8 cellular contexts compared by ENCODE assay signal in the genomic region with DNA sequence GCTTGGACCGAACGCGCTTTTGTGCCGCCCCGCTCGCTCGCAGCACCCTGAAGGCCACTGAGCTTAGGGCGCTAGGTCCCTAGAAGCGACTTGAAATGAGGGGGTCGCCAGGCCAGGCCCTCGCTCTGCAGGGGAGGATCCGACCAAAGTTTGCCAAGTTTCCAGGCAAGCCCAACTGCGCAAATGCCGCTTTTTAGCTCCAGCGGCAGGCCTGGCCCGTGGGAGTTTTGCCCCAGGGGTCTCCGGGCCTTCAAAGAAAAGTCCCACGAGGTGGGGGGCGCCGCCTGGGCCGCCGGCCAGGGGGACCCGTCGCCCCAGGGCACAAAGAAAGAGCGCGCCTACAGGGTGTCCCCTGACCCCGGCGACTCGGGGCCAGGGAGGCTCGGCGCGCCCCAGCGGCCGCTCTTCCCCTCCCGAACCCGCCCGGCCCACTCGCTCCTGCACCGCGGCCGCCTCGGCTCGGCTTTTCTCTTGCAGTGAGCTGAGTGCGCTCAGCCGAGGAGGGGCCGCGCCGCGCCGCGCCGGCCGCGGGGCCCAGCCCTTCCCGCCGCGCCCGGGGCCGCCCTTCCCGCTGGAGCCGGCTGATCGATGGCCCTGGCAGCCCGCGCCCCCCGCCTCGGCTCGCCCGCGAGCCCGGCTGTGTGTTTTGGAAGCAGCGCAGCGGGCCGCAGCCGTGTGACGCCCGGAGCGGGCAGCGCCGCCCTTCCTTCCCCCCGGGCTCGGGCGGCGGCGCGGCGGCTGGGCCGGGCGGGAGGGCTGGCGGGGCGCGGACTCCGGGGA. TPM values are rescaled to one million over a fixed set of nuclear protein-coding genes. Genes with fewer than 3 reads are reported as not detected.
DNase-seq lines count a peak whose midpoint lies in the region; ATAC-seq and TF ChIP-seq lines count a peak whose summit lies in the region.

No MANE protein-coding gene starts in this region.

- H3K9me2 ChIP-seq in SK-N-SH, result no peaks in the 10 kb centered on the region

- H3K27ac ChIP-seq in SK-N-SH (ENCODE audit: low read depth in 2 of 2, low read length in 1 of 2) (peak overlapping the region; percentile 85 to 92), upper lobe of left lung (peak overlapping the region; percentile 95 to 100 (median 98))

- H3K27ac Mint-ChIP-seq in dendritic cell treated with granulocyte-macrophage colony-stimulating factor and Interleukin-4, amounts not matched to agents 40 ng/mL and 50 ng/mL, for 4 days, result peak overlapping the region; percentile 83

- peak overlapping the region; percentile 60 for H3K4me3 ChIP-seq in BJ (ENCODE audit: low read depth, low read length)
- H3K4me3 ChIP-seq in SK-N-SH (ENCODE audit: low read depth in 2 of 2, low read length in 1 of 2), result peak overlapping the region; percentile 66 to 85
- H3K4me3 ChIP-seq in mucosa of descending colon, result peak overlapping the region; percentile 34
- peak overlapping the region; percentile 20 to 95 (median 74) for H3K4me3 ChIP-seq in upper lobe of left lung

- no peak for TF ChIP-seq CTCF in BJ (IDR thresholded peaks at IDR 0.05; ENCODE audit: insufficient read depth, low read depth, low read length)
- TF ChIP-seq CTCF in SK-N-SH (IDR thresholded peaks at IDR 0.05), result no peak
- TF ChIP-seq CTCF in mucosa of descending colon (IDR thresholded peaks at IDR 0.05), result no peak
- peak in 3 of 6 experiments; percentile 8 to 30 (median 19) for TF ChIP-seq CTCF in upper lobe of left lung (IDR thresholded peaks at IDR 0.05)

- H2AFZ ChIP-seq in SK-N-SH (ENCODE audit: low read depth), result peak overlapping the region; percentile 78

- H3F3A ChIP-seq in SK-N-SH (replicated peaks; ENCODE audit: insufficient read depth), result peaks cover 18% of the 10 kb centered on the region

- H3K36me3 ChIP-seq in BJ (ENCODE audit: control insufficient read depth, insufficient read depth, low read length) (no peaks in the 10 kb centered on the region), SK-N-SH (replicated peaks in 1 of 2; ENCODE audit: control insufficient read depth in 1 of 2, insufficient read depth in 2 of 2, low read length in 1 of 2) (peaks cover 0 to 3% of the 10 kb centered on the region in 2 experiments), mucosa of descending colon (ENCODE audit: low read depth) (peaks cover 4% of the 10 kb centered on the region), upper lobe of left lung (no peaks in the 10 kb centered on the region)

- WGBS in SK-N-SH (ENCODE audit: low lambda C conversion rate), result 35% methylated on average over 8 of the region's 92 CpGs
- 8 to 30% methylated on average over 9 to 24 of the region's 92 CpGs for WGBS in upper lobe of left lung, 2 donors

- peaks cover 8% of the 10 kb centered on the region for H3K9me3 Mint-ChIP-seq in dendritic cell treated with granulocyte-macrophage colony-stimulating factor and Interleukin-4, amounts not matched to agents 40 ng/mL and 50 ng/mL, for 4 days

- no peaks in the 10 kb centered on the region; the same call in 1 of the 2 replicates for H4K20me1 ChIP-seq in SK-N-SH (ENCODE audit: insufficient read depth)

- DNase-seq in BJ (ENCODE audit: low read depth), result peak; percentile 19
- no peak for DNase-seq in SK-N-SH
- peak in 1 of 3 donors; percentile 89 for DNase-seq in mucosa of descending colon
- DNase-seq in upper lobe of left lung, result no peak
- DNase-seq in NCI-H345 treated with DMSO at 0.1 percent for 48 hours (lab: John Stamatoyannopoulos, UW; ENCODE audit: unreplicated experiment), result no peak

- CTCF ChIA-PET in BJ (lab: Yijun Ruan, JAX), result interaction anchor here (0.8 to 1.3 kb wide), 4 partner anchors 12 to 344 kb away, joined by 3 to 6 read pairs (median 3); no protein-coding TSS in a partner anchor
- CTCF ChIA-PET in SK-N-SH (lab: Yijun Ruan, JAX), result interaction anchor here (1.0 to 1.6 kb wide), 4 partner anchors 13 to 344 kb away, joined by 3 to 5 read pairs (median 4); no protein-coding TSS in a partner anchor

- H3K4me3 Mint-ChIP-seq in dendritic cell treated with granulocyte-macrophage colony-stimulating factor and Interleukin-4, amounts not matched to agents 40 ng/mL and 50 ng/mL, for 4 days, result peak overlapping the region; percentile 70

- POLR2A ChIA-PET in BJ (lab: Charles Lee) (interaction anchor here (0.7 to 1.2 kb wide), 2 partner anchors 345 to 508 kb away, joined by 6 to 14 read pairs; no protein-coding TSS in a partner anchor), SK-N-SH (lab: Yijun Ruan, JAX) (no interaction called here)

- H3K27me3 Mint-ChIP-seq in dendritic cell treated with granulocyte-macrophage colony-stimulating factor and Interleukin-4, amounts not matched to agents 40 ng/mL and 50 ng/mL, for 4 days, result peaks cover 2% of the 10 kb centered on the region

- H3K9me3 ChIP-seq in SK-N-SH (no peaks in the 10 kb centered on the region), mucosa of descending colon (no peaks in the 10 kb centered on the region), upper lobe of left lung (no peaks in the 10 kb centered on the region)

- peak overlapping the region; percentile 91 for H3K4me2 ChIP-seq in SK-N-SH

- TF ChIP-seq EP300 in SK-N-SH (IDR thresholded peaks at IDR 0.05; ENCODE audit: borderline replicate concordance in 1 of 2, low read depth in 1 of 2, low read length in 1 of 2) (no peak; a peak in 1 of 4 replicates), upper lobe of left lung (IDR thresholded peaks at IDR 0.05) (no peak)

- H3K4me1 Mint-ChIP-seq in dendritic cell treated with granulocyte-macrophage colony-stimulating factor and Interleukin-4, amounts not matched to agents 40 ng/mL and 50 ng/mL, for 4 days (ENCODE audit: low read depth), result peaks cover 48% of the 10 kb centered on the region

- H3K9ac ChIP-seq in SK-N-SH, result peak overlapping the region; percentile 87

- ATAC-seq in GM18907 (IDR thresholded peaks at IDR 0.05; ENCODE audit: unreplicated experiment) (peak; percentile 45), HG03064 (IDR thresholded peaks at IDR 0.05; ENCODE audit: low read depth, unreplicated experiment) (peak; percentile 41), mucosa of descending colon (no peak), upper lobe of left lung (ENCODE audit: low FRiP score in 2 of 2) (peak in 1 of 2 donors; percentile 20)

- peaks cover 55% of the 10 kb centered on the region for H3K79me2 ChIP-seq in SK-N-SH (ENCODE audit: insufficient read depth)

- intact Hi-C loops in dendritic cell treated with granulocyte-macrophage colony-stimulating factor and Interleukin-4, amounts not matched to agents 40 ng/mL and 50 ng/mL, for 4 days (cut with micrococcal nuclease), result loop anchor here (5.0 kb wide), 1 partner anchor 81 kb away; no protein-coding TSS in a partner anchor
- intact Hi-C loops in mucosa of descending colon (cut with DNase I, micrococcal nuclease), result no loop called here

- no peak for TF ChIP-seq RAD21 in SK-N-SH (IDR thresholded peaks at IDR 0.05; ENCODE audit: low read length)

- peak in 2 of 4 donors; percentile 36 to 57 for TF ChIP-seq POLR2A in upper lobe of left lung (IDR thresholded peaks at IDR 0.05)

- H3K36me3 Mint-ChIP-seq in dendritic cell treated with granulocyte-macrophage colony-stimulating factor and Interleukin-4, amounts not matched to agents 40 ng/mL and 50 ng/mL, for 4 days (ENCODE audit: low read depth), result peaks cover 21% of the 10 kb centered on the region

- H3K4me1 ChIP-seq in SK-N-SH (ENCODE audit: control insufficient read depth in 1 of 2, insufficient read depth in 2 of 2, low read depth in 1 of 2, low read length in 1 of 2) (peaks cover 7 to 22% of the 10 kb centered on the region in 2 experiments; a peak in 3 of 4 replicates), mucosa of descending colon (ENCODE audit: low read depth) (peaks cover 23% of the 10 kb centered on the region), upper lobe of left lung (peaks cover 14 to 36% (median 29%) of the 10 kb centered on the region in 4 donors)

- H3K27me3 ChIP-seq in BJ (ENCODE audit: control insufficient read depth, insufficient read depth, low read length), result no peaks in the 10 kb centered on the region
- H3K27me3 ChIP-seq in SK-N-SH (ENCODE audit: insufficient read depth), result no peaks in the 10 kb centered on the region
- H3K27me3 ChIP-seq in upper lobe of left lung, result no peaks in the 10 kb centered on the region

TF ChIP-seq in SK-N-SH, 30 proteins besides CTCF, POLR2A, EP300 and RAD21:
- TF ChIP-seq GABPA (IDR thresholded peaks at IDR 0.05; ENCODE audit: low read depth) (no peak), RXRA (IDR thresholded peaks at IDR 0.05; ENCODE audit: borderline replicate concordance, low read depth) (no peak), JUND (IDR thresholded peaks at IDR 0.05) (no peak)
- TF ChIP-seq, protein P1, sequence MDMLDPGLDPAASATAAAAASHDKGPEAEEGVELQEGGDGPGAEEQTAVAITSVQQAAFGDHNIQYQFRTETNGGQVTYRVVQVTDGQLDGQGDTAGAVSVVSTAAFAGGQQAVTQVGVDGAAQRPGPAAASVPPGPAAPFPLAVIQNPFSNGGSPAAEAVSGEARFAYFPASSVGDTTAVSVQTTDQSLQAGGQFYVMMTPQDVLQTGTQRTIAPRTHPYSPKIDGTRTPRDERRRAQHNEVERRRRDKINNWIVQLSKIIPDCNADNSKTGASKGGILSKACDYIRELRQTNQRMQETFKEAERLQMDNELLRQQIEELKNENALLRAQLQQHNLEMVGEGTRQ (IDR thresholded peaks at IDR 0.05; ENCODE audit: borderline replicate concordance, low read depth, low read length), result no peak
- TF ChIP-seq, protein P2, sequence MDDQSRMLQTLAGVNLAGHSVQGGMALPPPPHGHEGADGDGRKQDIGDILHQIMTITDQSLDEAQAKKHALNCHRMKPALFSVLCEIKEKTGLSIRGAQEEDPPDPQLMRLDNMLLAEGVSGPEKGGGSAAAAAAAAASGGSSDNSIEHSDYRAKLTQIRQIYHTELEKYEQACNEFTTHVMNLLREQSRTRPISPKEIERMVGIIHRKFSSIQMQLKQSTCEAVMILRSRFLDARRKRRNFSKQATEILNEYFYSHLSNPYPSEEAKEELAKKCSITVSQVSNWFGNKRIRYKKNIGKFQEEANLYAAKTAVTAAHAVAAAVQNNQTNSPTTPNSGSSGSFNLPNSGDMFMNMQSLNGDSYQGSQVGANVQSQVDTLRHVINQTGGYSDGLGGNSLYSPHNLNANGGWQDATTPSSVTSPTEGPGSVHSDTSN (IDR thresholded peaks at IDR 0.05), result no peak

RNA-seq across cellular contexts. Expression of a gene that starts 0.8 kb away (rescaled TPM):
- polyA plus RNA-seq in BJ (2011; rRNA removed), result 11.4 and 11.7 TPM in 2 replicates
- 18.3 and 19.9 TPM in 2 replicates for polyA minus RNA-seq in BJ (2011; rRNA and poly(A)+ RNA removed)
- polyA plus RNA-seq in SK-N-SH (2012; rRNA removed), result 8.2 and 8.9 TPM in 2 replicates
- 9.7 and 10.4 TPM in 2 replicates for polyA plus RNA-seq in SK-N-SH (2012; cell fraction: cytosol; rRNA removed)
- 6.0 and 11.1 TPM in 2 replicates for polyA plus RNA-seq in SK-N-SH (2012; cell fraction: nucleus; rRNA removed)
- total RNA-seq in mucosa of descending colon, result 100 to 1,000 TPM; 102 to 151 (median 128) TPM
- 10 to 100 TPM; 32.5 to 73.9 (median 48.3) TPM for total RNA-seq in upper lobe of left lung
